ENCODE assay signal across 8 cellular contexts in genomic region chr19:55578761-55579747, GRCh38. TPM values are rescaled to one million over a fixed set of nuclear protein-coding genes. Genes with fewer than 3 reads are reported as not detected.
DNase-seq lines count a peak whose midpoint lies in the region; ATAC-seq, FAIRE-seq and TF ChIP-seq lines count a peak whose summit lies in the region.
"Had no signal": no experiment of that assay in that cellular context is flagged by ENCODE, and none has a peak within 500 bp of the region (broad histone marks: within the 10 kb centered on the region; RNA-seq: fewer than 3 reads in every experiment).

No MANE protein-coding gene starts in this region.

- ATAC-seq in stimulated activated naive CD8-positive, alpha-beta T cell treated with anti-CD3 and anti-CD28 coated beads, Interleukin-15, amount 100 ng/mL, for 72 hours, result peak; percentile 21
- ATAC-seq in activated CD4-positive, CD25-positive, alpha-beta regulatory T cell treated with anti-CD3 and anti-CD28 coated beads, Interleukin-2, amount 50 U/mL, for 24 hours, result no peak

- H3K9me3 ChIP-seq in small intestine (ENCODE audit: control insufficient read depth, low read depth), result no peaks in the 10 kb centered on the region

- no peaks in the 10 kb centered on the region for H3K4me1 ChIP-seq in small intestine (ENCODE audit: control insufficient read depth in 2 of 2, insufficient read depth in 1 of 2, low read depth in 1 of 2, low read length in 1 of 2)

- H3K36me3 ChIP-seq in small intestine (ENCODE audit: control insufficient read depth in 2 of 2, insufficient read depth in 2 of 2, low read length in 2 of 2), result peaks cover 0 to 10% of the 10 kb centered on the region in 2 donors

- H3K27me3 ChIP-seq in small intestine (ENCODE audit: control insufficient read depth in 2 of 2, insufficient read depth in 2 of 2, low read length in 2 of 2), result no peaks in the 10 kb centered on the region

- H3K4me3 Mint-ChIP-seq in T-helper 2 cell treated with Interferon-gamma antibody and Interleukin-4, amounts not matched to agents 5 μg/mL and 100 μg/mL, for 36 hours, result peak overlapping the region; percentile 91
- H3K4me3 Mint-ChIP-seq in stimulated activated naive CD8-positive, alpha-beta T cell treated with anti-CD3 and anti-CD28 coated beads, Interleukin-15, amount 100 ng/mL, for 72 hours, result peak overlapping the region; percentile 80 to 93

- H3K4me3 ChIP-seq in epithelial cell of proximal tubule (ENCODE audit: low read depth, low read length), result peak overlapping the region; percentile 81
- no peak overlapping the region for H3K4me3 ChIP-seq in small intestine (ENCODE audit: low read depth in 1 of 2, low read length in 2 of 2)

- FAIRE-seq in small intestine (lab: Jason Lieb, UNC), result no peak
- FAIRE-seq: A204.1 had no signal

- H3K27ac Mint-ChIP-seq in T-helper 2 cell treated with Interferon-gamma antibody and Interleukin-4, amounts not matched to agents 5 μg/mL and 100 μg/mL, for 36 hours, result peak overlapping the region; percentile 90
- no peak overlapping the region for H3K27ac Mint-ChIP-seq in stimulated activated naive CD8-positive, alpha-beta T cell treated with anti-CD3 and anti-CD28 coated beads, Interleukin-15, amount 100 ng/mL, for 72 hours

- WGBS in small intestine, 3 donors, result 93 to 94% (median 93%) methylated on average over 69 to 90 of the region's 90 CpGs

- H3K4me1 Mint-ChIP-seq in T-helper 2 cell treated with Interferon-gamma antibody and Interleukin-4, amounts not matched to agents 5 μg/mL and 100 μg/mL, for 36 hours (ENCODE audit: low read depth), result peaks cover 17% of the 10 kb centered on the region
- peaks cover 22% of the 10 kb centered on the region for H3K4me1 Mint-ChIP-seq in stimulated activated naive CD8-positive, alpha-beta T cell treated with anti-CD3 and anti-CD28 coated beads, Interleukin-15, amount 100 ng/mL, for 72 hours

- no peak overlapping the region for H3K27ac ChIP-seq in small intestine (ENCODE audit: low read depth in 1 of 2, low read length in 1 of 2)

- H3K27me3 Mint-ChIP-seq in T-helper 2 cell treated with Interferon-gamma antibody and Interleukin-4, amounts not matched to agents 5 μg/mL and 100 μg/mL, for 36 hours (ENCODE audit: low read depth), result no peaks in the 10 kb centered on the region
- H3K27me3 Mint-ChIP-seq in stimulated activated naive CD8-positive, alpha-beta T cell treated with anti-CD3 and anti-CD28 coated beads, Interleukin-15, amount 100 ng/mL, for 72 hours, result no peaks in the 10 kb centered on the region

- peaks cover 8% of the 10 kb centered on the region for H3K36me3 Mint-ChIP-seq in T-helper 2 cell treated with Interferon-gamma antibody and Interleukin-4, amounts not matched to agents 5 μg/mL and 100 μg/mL, for 36 hours (ENCODE audit: low read depth)

- H3K9me3 Mint-ChIP-seq in T-helper 2 cell treated with Interferon-gamma antibody and Interleukin-4, amounts not matched to agents 5 μg/mL and 100 μg/mL, for 36 hours, result no peaks in the 10 kb centered on the region
- H3K9me3 Mint-ChIP-seq in stimulated activated naive CD8-positive, alpha-beta T cell treated with anti-CD3 and anti-CD28 coated beads, Interleukin-15, amount 100 ng/mL, for 72 hours, result no peaks in the 10 kb centered on the region

- DNase-seq in T-helper 2 cell treated with Interferon-gamma antibody and Interleukin-4, amounts not matched to agents 5 μg/mL and 100 μg/mL, for 36 hours (ENCODE audit: low spot score), result no peak
- DNase-seq in T-helper 2 cell (no peak), epithelial cell of proximal tubule (ENCODE audit: low read depth) (no peak), small intestine (no peak)
- DNase-seq in stimulated activated naive CD8-positive, alpha-beta T cell treated with anti-CD3 and anti-CD28 coated beads, Interleukin-15, amount 100 ng/mL, for 72 hours, result no peak
- DNase-seq: GOT3 had no signal

- TF ChIP-seq CTCF in epithelial cell of proximal tubule (conservative IDR thresholded peaks at IDR 0.05; ENCODE audit: low read depth, low read length), result no peak

RNA-seq across cellular contexts. Expression of gene ZNF579, which starts 1.6 kb away (rescaled TPM):
- 10.0 and 11.4 TPM in 2 replicates for total RNA-seq in epithelial cell of proximal tubule
- 1 to 10 TPM; 2.2 to 4.9 (median 4.8) TPM for polyA plus RNA-seq in small intestine

RNA-seq across cellular contexts. Expression of gene FIZ1, which starts 20.3 kb away (rescaled TPM):
- 5.5 and 9.7 TPM in 2 replicates for total RNA-seq in epithelial cell of proximal tubule
- polyA plus RNA-seq in small intestine, result 1 to 10 TPM; 7.2 to 7.5 (median 7.3) TPM

RNA-seq across cellular contexts. Expression of gene ZNF524, which starts 21.0 kb away (rescaled TPM):
- total RNA-seq in epithelial cell of proximal tubule, result 16.4 and 18.0 TPM in 2 replicates
- polyA plus RNA-seq in small intestine, result 10 to 100 TPM; 40.2 to 63.5 (median 51.2) TPM

RNA-seq across cellular contexts. Expression of gene ZNF865, which starts 26.4 kb away (rescaled TPM):
- 3.4 and 6.2 TPM in 2 replicates for total RNA-seq in epithelial cell of proximal tubule
- 1 to 10 TPM; 4.0 to 6.8 (median 4.3) TPM for polyA plus RNA-seq in small intestine

RNA-seq across cellular contexts. Expression of gene SBK3, which starts 33.7 kb away (rescaled TPM):
- total RNA-seq in epithelial cell of proximal tubule, result 0.23 TPM in 1 of 2 replicates, not detected in the other
- polyA plus RNA-seq in small intestine, result under 1 TPM in 1 of 3 donors, not detected in 2; 0.39 TPM
